1 cellular context compared by ENCODE assay signal in the genomic region with DNA sequence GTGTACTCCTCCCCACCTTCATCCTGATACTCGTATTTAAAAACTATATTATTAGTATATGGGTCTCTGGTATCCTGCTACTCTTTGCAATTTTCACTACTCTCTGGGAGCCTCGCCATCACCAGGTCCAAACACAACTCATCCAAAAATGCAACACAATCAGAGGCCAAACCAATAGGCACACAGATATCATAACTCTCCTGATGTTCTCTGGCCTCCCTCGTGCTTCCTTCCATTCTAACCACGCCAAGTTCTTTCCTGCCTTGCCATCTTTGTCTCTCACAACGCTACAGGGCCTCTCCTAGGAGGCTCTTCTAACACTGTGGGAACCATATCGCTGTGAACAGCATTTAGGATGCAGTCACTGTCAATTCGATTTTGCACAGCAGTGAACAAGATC.
TF ChIP-seq lines count a peak whose summit lies in the region.

No MANE protein-coding gene starts in this region.

TF ChIP-seq in GM23338, 12 proteins besides CTCF, POLR2A, EP300 and RAD21 (continued from another document):
- TF ChIP-seq, protein P1, sequence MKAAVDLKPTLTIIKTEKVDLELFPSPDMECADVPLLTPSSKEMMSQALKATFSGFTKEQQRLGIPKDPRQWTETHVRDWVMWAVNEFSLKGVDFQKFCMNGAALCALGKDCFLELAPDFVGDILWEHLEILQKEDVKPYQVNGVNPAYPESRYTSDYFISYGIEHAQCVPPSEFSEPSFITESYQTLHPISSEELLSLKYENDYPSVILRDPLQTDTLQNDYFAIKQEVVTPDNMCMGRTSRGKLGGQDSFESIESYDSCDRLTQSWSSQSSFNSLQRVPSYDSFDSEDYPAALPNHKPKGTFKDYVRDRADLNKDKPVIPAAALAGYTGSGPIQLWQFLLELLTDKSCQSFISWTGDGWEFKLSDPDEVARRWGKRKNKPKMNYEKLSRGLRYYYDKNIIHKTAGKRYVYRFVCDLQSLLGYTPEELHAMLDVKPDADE (IDR thresholded peaks at IDR 0.05), result no peak
- no peak for TF ChIP-seq ZNF462 (CRISPR knock-in tag; IDR thresholded peaks at IDR 0.05)
- TF ChIP-seq EZH2phosphoT487 (IDR thresholded peaks at IDR 0.05; ENCODE audit: unreplicated experiment), result no peak
- no peak for TF ChIP-seq JUNB (IDR thresholded peaks at IDR 0.05; ENCODE audit: unreplicated experiment)
- no peak for TF ChIP-seq ZNF331 (CRISPR knock-in tag; IDR thresholded peaks at IDR 0.05; ENCODE audit: low read depth)
- TF ChIP-seq POLR2AphosphoS5 (IDR thresholded peaks at IDR 0.05; ENCODE audit: low read depth), result no peak
- no peak for TF ChIP-seq ZNF114 (CRISPR knock-in tag; IDR thresholded peaks at IDR 0.05)
- TF ChIP-seq STAT1 (IDR thresholded peaks at IDR 0.05; ENCODE audit: unreplicated experiment), result no peak
- TF ChIP-seq NANOG (IDR thresholded peaks at IDR 0.05; ENCODE audit: borderline replicate concordance), result no peak
